10 cellular contexts compared by ENCODE assay signal in genomic region chr15:99731336-99732267, GRCh38. TPM values are rescaled to one million over a fixed set of nuclear protein-coding genes. Genes with fewer than 3 reads are reported as not detected.
DNase-seq lines count a peak whose midpoint lies in the region; ATAC-seq, FAIRE-seq and TF ChIP-seq lines count a peak whose summit lies in the region.
"Had no signal": no experiment of that assay in that cellular context is flagged by ENCODE, and none has a peak within 500 bp of the region (broad histone marks: within the 10 kb centered on the region; RNA-seq: fewer than 3 reads in every experiment).

No MANE protein-coding gene starts in this region.

- POLR2A ChIA-PET in endothelial cell of umbilical vein (lab: Charles Lee), result no interaction called here

- dilution Hi-C loops in endothelial cell of umbilical vein (cut with MboI; ENCODE audit: extremely low pct_ligation_motif_present, low sequenced_read_pairs), result no loop called here

- ATAC-seq in mucosa of descending colon, result no peak
- ATAC-seq in GM18861 (IDR thresholded peaks at IDR 0.05; ENCODE audit: unreplicated experiment), result no peak
- ATAC-seq: activated naive CD4-positive, alpha-beta T cell treated with anti-CD3 and anti-CD28 coated beads, Interleukin-2, amount 50 U/mL, for 72 hours had no signal

- peaks cover 4% of the 10 kb centered on the region for H3K27me3 Mint-ChIP-seq in nephron (ENCODE audit: low read depth)

- H3K79me2 ChIP-seq in Loucy (ENCODE audit: insufficient read depth, low read length) (no peaks in the 10 kb centered on the region), endothelial cell of umbilical vein (ENCODE audit: control insufficient read depth, insufficient read depth, low read length) (no peaks in the 10 kb centered on the region)

- peaks cover under 1% of the 10 kb centered on the region for H3K9me3 Mint-ChIP-seq in nephron
- H3K9me3 Mint-ChIP-seq: activated naive CD4-positive, alpha-beta T cell treated with anti-CD3 and anti-CD28 coated beads, Interleukin-2, amount 50 U/mL, for 72 hours had no signal

- H2AFZ ChIP-seq in Loucy (ENCODE audit: low read length), result no peak overlapping the region
- no peak overlapping the region for H2AFZ ChIP-seq in endothelial cell of umbilical vein (ENCODE audit: low read depth, low read length)

- H3K4me3 ChIP-seq in AG10803 (ENCODE audit: low read length), result peak overlapping the region; percentile 74
- H3K4me3 ChIP-seq in Loucy (ENCODE audit: low read length, poor library complexity, severe bottlenecking), result no peak overlapping the region
- H3K4me3 ChIP-seq in endothelial cell of umbilical vein (replicated peaks in 1 of 3; ENCODE audit: insufficient read depth in 1 of 3, low read depth in 1 of 3, low read length in 3 of 3), result peak overlapping the region in 1 of 3 experiments; percentile 63
- no peak overlapping the region for H3K4me3 ChIP-seq in mucosa of descending colon

- no peaks in the 10 kb centered on the region for H3F3A ChIP-seq in Loucy (ENCODE audit: low read depth)

- H3K9me1 ChIP-seq in endothelial cell of umbilical vein (replicated peaks; ENCODE audit: control insufficient read depth, extremely low read depth, insufficient read depth, low read length), result no peaks in the 10 kb centered on the region

- H3K36me3 Mint-ChIP-seq in nephron (ENCODE audit: low read depth), result peaks cover 15% of the 10 kb centered on the region

- H3K4me1 Mint-ChIP-seq in nephron, result peaks cover 42% of the 10 kb centered on the region

- H3K27ac ChIP-seq in endothelial cell of umbilical vein (ENCODE audit: insufficient read depth, low read depth, low read length), result no peak overlapping the region

- intact Hi-C loops in endothelial cell of umbilical vein (cut with micrococcal nuclease), result loop anchor here (2.0 kb wide), 2 partner anchors 23 to 627 kb away; partner anchors contain the start of gene SYNM
- intact Hi-C loops in mucosa of descending colon (cut with DNase I, micrococcal nuclease), result no loop called here

- H3K4me3 Mint-ChIP-seq in nephron, result peak overlapping the region; percentile 90 to 98 (median 97)

- no peaks in the 10 kb centered on the region for H3K9me2 ChIP-seq in Loucy (replicated peaks; ENCODE audit: low read depth, low read length)

- H3K9ac ChIP-seq in Loucy (ENCODE audit: low read depth, low read length, poor library complexity, severe bottlenecking), result peak overlapping the region; percentile 54
- no peak overlapping the region for H3K9ac ChIP-seq in endothelial cell of umbilical vein (replicated peaks; ENCODE audit: extremely low read depth, insufficient read depth, low read length)

- no peaks in the 10 kb centered on the region for H3K9me3 ChIP-seq in Loucy (ENCODE audit: insufficient read depth, low read depth, low read length)
- no peaks in the 10 kb centered on the region for H3K9me3 ChIP-seq in endothelial cell of umbilical vein (replicated peaks; ENCODE audit: control insufficient read depth, insufficient read depth, low read length)
- no peaks in the 10 kb centered on the region for H3K9me3 ChIP-seq in mucosa of descending colon

- TF ChIP-seq CTCF in AG10803 (conservative IDR thresholded peaks at IDR 0.05; ENCODE audit: low read length) (no peak), Loucy (conservative IDR thresholded peaks at IDR 0.05; ENCODE audit: low read length) (no peak), endothelial cell of umbilical vein (IDR thresholded peaks at IDR 0.05; ENCODE audit: extremely low read depth in 1 of 2, insufficient read depth in 1 of 2, low read depth in 1 of 2, low read length in 2 of 2) (no peak), nephron (IDR thresholded peaks at IDR 0.05; ENCODE audit: unreplicated experiment in 3 of 3) (no peak), mucosa of descending colon (IDR thresholded peaks at IDR 0.05) (no peak)

- no peaks in the 10 kb centered on the region for H4K20me1 ChIP-seq in Loucy (ENCODE audit: insufficient read depth, low read length, poor library complexity, severe bottlenecking)
- H4K20me1 ChIP-seq in endothelial cell of umbilical vein (replicated peaks; ENCODE audit: control insufficient read depth, extremely low read depth, insufficient read depth, low read length), result no peaks in the 10 kb centered on the region

- H3K27me3 ChIP-seq in Loucy (ENCODE audit: insufficient read depth, low read length, poor library complexity, severe bottlenecking), result no peaks in the 10 kb centered on the region
- H3K27me3 ChIP-seq in endothelial cell of umbilical vein (ENCODE audit: control insufficient read depth in 2 of 2, insufficient read depth in 2 of 2, low read length in 2 of 2), result no peaks in the 10 kb centered on the region

- H3K4me2 ChIP-seq in Loucy (ENCODE audit: low read depth, low read length, poor library complexity, severe bottlenecking) (peak overlapping the region; percentile 70), endothelial cell of umbilical vein (ENCODE audit: insufficient read depth, low read length) (peak overlapping the region; percentile 86)

- DNase-seq in AG10803 (ENCODE audit: low read depth) (no peak), endothelial cell of umbilical vein (ENCODE audit: low read depth, low spot score) (no peak), AG08395 (ENCODE audit: low spot score) (no peak), mucosa of descending colon (no peak), NCI-H69 (lab: John Stamatoyannopoulos, UW) (no peak)
- DNase-seq: NCI-H510A treated with DMSO at 0.1 percent for 48 hours had no signal

- CTCF ChIA-PET in endothelial cell of umbilical vein (lab: Charles Lee), result interaction anchor here (0.7 to 6.8 kb wide), 9 partner anchors 9 to 626 kb away, joined by 3 to 71 read pairs (median 4); no protein-coding TSS in a partner anchor

- H3K4me1 ChIP-seq in Loucy (ENCODE audit: insufficient read depth, low read length, poor library complexity, severe bottlenecking), result peaks cover 4% of the 10 kb centered on the region
- peaks cover 5% of the 10 kb centered on the region for H3K4me1 ChIP-seq in endothelial cell of umbilical vein (ENCODE audit: control insufficient read depth, extremely low read depth, insufficient read depth, low read length)
- peaks cover 9% of the 10 kb centered on the region for H3K4me1 ChIP-seq in mucosa of descending colon (ENCODE audit: low read depth)

- BruUV-seq in endothelial cell of umbilical vein (replicated peaks; lab: Mats Ljungman, UMichigan), result TSS peak; percentile 15

- FAIRE-seq in endothelial cell of umbilical vein (lab: Jason Lieb, UNC), result peak; percentile 46

- TF ChIP-seq POLR2A in endothelial cell of umbilical vein (IDR thresholded peaks at IDR 0.05; ENCODE audit: low read depth, low read length), result no peak

- H3K36me3 ChIP-seq in Loucy (ENCODE audit: insufficient read depth, low read length) (no peaks in the 10 kb centered on the region), endothelial cell of umbilical vein (ENCODE audit: control insufficient read depth in 2 of 2, extremely low read depth in 1 of 2, insufficient read depth in 2 of 2, low read length in 2 of 2) (no peaks in the 10 kb centered on the region), mucosa of descending colon (ENCODE audit: low read depth) (no peaks in the 10 kb centered on the region)

- peak overlapping the region; percentile 87 to 96 (median 94) for H3K27ac Mint-ChIP-seq in nephron

TF ChIP-seq in endothelial cell of umbilical vein, 7 proteins besides CTCF, POLR2A, EP300 and RAD21:
- TF ChIP-seq GATA2 (IDR thresholded peaks at IDR 0.05; ENCODE audit: insufficient read depth, insufficient read length, low read depth, low read length), result no peak
- TF ChIP-seq EZH2 (IDR thresholded peaks at IDR 0.05; ENCODE audit: borderline replicate concordance, low read depth, low read length, severe bottlenecking), result no peak
- no peak for TF ChIP-seq MAX (IDR thresholded peaks at IDR 0.05; ENCODE audit: insufficient read depth, insufficient read length)
- no peak for TF ChIP-seq MYC (IDR thresholded peaks at IDR 0.05; ENCODE audit: low read depth, low read length)
- TF ChIP-seq FOS (IDR thresholded peaks at IDR 0.05; ENCODE audit: borderline replicate concordance, insufficient read depth, low read length), result no peak
- no peak for TF ChIP-seq POLR2AphosphoS5 (IDR thresholded peaks at IDR 0.05; ENCODE audit: insufficient read depth, low read depth, low read length)
- TF ChIP-seq JUN (IDR thresholded peaks at IDR 0.05; ENCODE audit: borderline replicate concordance, insufficient read depth, insufficient read length, low read depth), result no peak

RNA-seq across cellular contexts. Expression of gene LYSMD4, which starts 1.6 kb away (rescaled TPM):
- 7.0 and 8.4 TPM in 2 replicates for total RNA-seq in endothelial cell of umbilical vein
- 6.9 and 7.1 TPM in 2 replicates for polyA plus RNA-seq in endothelial cell of umbilical vein
- 5.1 and 6.4 TPM in 2 replicates for polyA plus RNA-seq in endothelial cell of umbilical vein (2011; cell fraction: cytosol; rRNA removed)
- polyA plus RNA-seq in endothelial cell of umbilical vein (2011; cell fraction: nucleus; rRNA removed), result 15.1 and 16.9 TPM in 2 replicates
- polyA plus RNA-seq in endothelial cell of umbilical vein (2012), result 4.2 and 7.1 TPM in 2 replicates
- polyA minus RNA-seq in endothelial cell of umbilical vein, result 6.5 and 8.5 TPM in 2 replicates
- polyA minus RNA-seq in endothelial cell of umbilical vein (2011; cell fraction: cytosol; rRNA and poly(A)+ RNA removed), result 4.9 TPM
- polyA minus RNA-seq in endothelial cell of umbilical vein (2011; cell fraction: nucleus; rRNA and poly(A)+ RNA removed), result 5.0 and 6.2 TPM in 2 replicates
- 10 to 100 TPM in 2 of 3 donors, 1 to 10 TPM in 1; 6.4 to 15.6 (median 13.4) TPM for total RNA-seq in mucosa of descending colon
